ENCODE assay signal across 2 cellular contexts in genomic region chr15:52137432-52138357, GRCh38.
A peak's percentile ranks its signal among the peaks of the same experiment; 100 is the strongest.
TF ChIP-seq lines count a peak whose summit lies in the region.

No MANE protein-coding gene starts in this region.

TF ChIP-seq in GM12878, 131 proteins besides CTCF, POLR2A, EP300 and RAD21 (continued from another document and continues in another):
- TF ChIP-seq IRF3 (IDR thresholded peaks at IDR 0.05) (no peak), CBX5 (IDR thresholded peaks at IDR 0.05; ENCODE audit: low read depth) (no peak), CBX3 (IDR thresholded peaks at IDR 0.05; ENCODE audit: borderline replicate concordance, low read depth) (no peak), GATAD2B (conservative IDR thresholded peaks at IDR 0.05; ENCODE audit: low read depth) (no peak), ZZZ3 (IDR thresholded peaks at IDR 0.05; ENCODE audit: control insufficient read depth, insufficient read length, low read depth) (no peak), JUND (IDR thresholded peaks at IDR 0.05; ENCODE audit: low read depth, low read length) (no peak), RUNX3 (IDR thresholded peaks at IDR 0.05; ENCODE audit: low read length) (peak; percentile 66), ZSCAN29 (IDR thresholded peaks at IDR 0.05) (no peak), ZNF622 (IDR thresholded peaks at IDR 0.05) (no peak), MLLT1 (IDR thresholded peaks at IDR 0.05) (no peak), YY1 (IDR thresholded peaks at IDR 0.05; ENCODE audit: low read depth, low read length) (no peak), MTA2 (IDR thresholded peaks at IDR 0.05; ENCODE audit: low read depth) (0 out of 2 replicates have a peak, but pooled peaks have one; percentile 29), HDAC2 (IDR thresholded peaks at IDR 0.05) (no peak), SMAD1 (IDR thresholded peaks at IDR 0.05; ENCODE audit: low read depth, partially characterized antibody) (no peak), USF2 (IDR thresholded peaks at IDR 0.05; ENCODE audit: borderline replicate concordance, low read depth, low read length) (no peak), BCL3 (IDR thresholded peaks at IDR 0.05; ENCODE audit: borderline replicate concordance, insufficient read depth, low read depth, low read length, poor library complexity, severe bottlenecking) (no peak), CUX1 (IDR thresholded peaks at IDR 0.05; ENCODE audit: insufficient replicate concordance, low read depth, low read length) (no peak), POU2F2 (IDR thresholded peaks at IDR 0.05; ENCODE audit: borderline replicate concordance, low read depth, low read length) (no peak), YBX1 (IDR thresholded peaks at IDR 0.05) (no peak)

TF ChIP-seq in SK-N-SH treated with all-trans-retinoic acid at 6 μM for 48 hours, 23 proteins besides CTCF, POLR2A, EP300 and RAD21 (continued from another document):
- TF ChIP-seq TCF4 (CRISPR knock-in tag; IDR thresholded peaks at IDR 0.05; ENCODE audit: borderline replicate concordance) = no peak
- TF ChIP-seq ZFP30 (CRISPR knock-in tag; IDR thresholded peaks at IDR 0.05) = no peak
- TF ChIP-seq ESRRG (CRISPR knock-in tag; IDR thresholded peaks at IDR 0.05) = no peak
- no peak for TF ChIP-seq POU6F1 (CRISPR knock-in tag; IDR thresholded peaks at IDR 0.05; ENCODE audit: borderline replicate concordance, low read depth)
- TF ChIP-seq ZNF70 (CRISPR knock-in tag; IDR thresholded peaks at IDR 0.05) = no peak
- TF ChIP-seq GLIS3 (CRISPR knock-in tag; IDR thresholded peaks at IDR 0.05) = no peak
- TF ChIP-seq ZNF565 (CRISPR knock-in tag; conservative IDR thresholded peaks at IDR 0.05; ENCODE audit: low read depth) = no peak
- no peak for TF ChIP-seq ZC3H10 (CRISPR knock-in tag; IDR thresholded peaks at IDR 0.05)
- no peak for TF ChIP-seq TSHZ2 (CRISPR knock-in tag; IDR thresholded peaks at IDR 0.05)
- TF ChIP-seq ISL1 (CRISPR knock-in tag; IDR thresholded peaks at IDR 0.05) = no peak
- no peak for TF ChIP-seq TOX (CRISPR knock-in tag; IDR thresholded peaks at IDR 0.05; ENCODE audit: borderline replicate concordance)
- no peak for TF ChIP-seq RARB (CRISPR knock-in tag; IDR thresholded peaks at IDR 0.05)
- no peak for TF ChIP-seq CREB5 (CRISPR knock-in tag; IDR thresholded peaks at IDR 0.05; ENCODE audit: low read depth)
- no peak for TF ChIP-seq PPARA (CRISPR knock-in tag; IDR thresholded peaks at IDR 0.05; ENCODE audit: borderline replicate concordance)
- TF ChIP-seq ARNTL (CRISPR knock-in tag; IDR thresholded peaks at IDR 0.05; ENCODE audit: borderline replicate concordance, low read depth) = no peak
- no peak for TF ChIP-seq ZFP3 (CRISPR knock-in tag; IDR thresholded peaks at IDR 0.05)
